ENCODE assay signal across 9 cellular contexts in genomic region chr11:116792869-116793475, GRCh38. TPM values are rescaled to one million over a fixed set of nuclear protein-coding genes. Genes with fewer than 3 reads are reported as not detected.
DNase-seq lines count a peak whose midpoint lies in the region; ATAC-seq and TF ChIP-seq lines count a peak whose summit lies in the region.
"Had no signal": no experiment of that assay in that cellular context is flagged by ENCODE, and none has a peak within 500 bp of the region (broad histone marks: within the 10 kb centered on the region; RNA-seq: fewer than 3 reads in every experiment).

No MANE protein-coding gene starts in this region.

- no peak for ATAC-seq in gastrocnemius medialis
- ATAC-seq: CD8-positive, alpha-beta T cell had no signal

- H3K27me3 ChIP-seq in kidney epithelial cell (ENCODE audit: control insufficient read depth, insufficient read depth, low read length) (peaks cover 2% of the 10 kb centered on the region), uterus (no peaks in the 10 kb centered on the region), gastrocnemius medialis (no peaks in the 10 kb centered on the region)

- no peaks in the 10 kb centered on the region for H3K4me1 ChIP-seq in uterus
- peaks cover 7 to 8% of the 10 kb centered on the region in 2 donors for H3K4me1 ChIP-seq in gastrocnemius medialis

- intact Hi-C loops in uterus (cut with DNase I; ENCODE audit: low total_unique reads) = loop anchor here (10.0 kb wide), 1 partner anchor 432 kb away; no protein-coding TSS in a partner anchor
- intact Hi-C loops in gastrocnemius medialis (cut with DNase I; ENCODE audit: low total_unique reads) = no loop called here
- intact Hi-C loops in posterior vena cava (cut with DNase I) = loop anchor here (5.0 to 10.0 kb wide), 4 partner anchors 39 to 432 kb away; no protein-coding TSS in a partner anchor

- H3K27ac ChIP-seq in uterus = no peak overlapping the region
- no peak overlapping the region for H3K27ac ChIP-seq in gastrocnemius medialis

- H3K4me3 ChIP-seq in kidney epithelial cell (ENCODE audit: low read depth, low read length) (no peak overlapping the region), uterus (no peak overlapping the region), gastrocnemius medialis (no peak overlapping the region)

- H3K36me3 ChIP-seq in kidney epithelial cell (ENCODE audit: control insufficient read depth, insufficient read depth, low read length) (no peaks in the 10 kb centered on the region), uterus (no peaks in the 10 kb centered on the region), gastrocnemius medialis (no peaks in the 10 kb centered on the region)

- TF ChIP-seq POLR2A in uterus (IDR thresholded peaks at IDR 0.05) (no peak), gastrocnemius medialis (IDR thresholded peaks at IDR 0.05) (no peak)

- TF ChIP-seq CTCF in kidney epithelial cell (IDR thresholded peaks at IDR 0.05; ENCODE audit: insufficient read depth, low read length, poor library complexity, severe bottlenecking) (no peak), uterus (IDR thresholded peaks at IDR 0.05) (no peak), gastrocnemius medialis (IDR thresholded peaks at IDR 0.05 in 4 of 5, conservative IDR thresholded peaks at IDR 0.05 in 1 of 5) (no peak)

- H3K9me3 ChIP-seq in uterus = no peaks in the 10 kb centered on the region
- H3K9me3 ChIP-seq in gastrocnemius medialis = no peaks in the 10 kb centered on the region

- in situ Hi-C loops in gastrocnemius medialis (cut with MboI; ENCODE audit: low sequenced_read_pairs in 4 of 4) = loop anchor here in 3 of 4 donors (5.0 to 10.0 kb wide), 2 partner anchors 312 to 314 kb away; no protein-coding TSS in a partner anchor

- peak; percentile 88 for DNase-seq in ELR (ENCODE audit: low read depth)
- peak; percentile 28 for DNase-seq in SW480 (ENCODE audit: low spot score)
- DNase-seq in kidney epithelial cell (ENCODE audit: low read depth) = peak; percentile 18
- DNase-seq in uterus = no peak
- DNase-seq in gastrocnemius medialis = no peak
- no peak for DNase-seq in posterior vena cava (ENCODE audit: low spot score)
- DNase-seq: activated naive CD4-positive, alpha-beta T cell treated with Interleukin-2 at 50 U/mL for 16 hours; CD8-positive, alpha-beta T cell; NCI-H1048 had no signal

RNA-seq across cellular contexts. Expression of gene APOA5, which starts 1.3 kb away (rescaled TPM):
- total RNA-seq in kidney epithelial cell (not detected in 2 replicates), uterus (not detected), gastrocnemius medialis (1 to 10 TPM in 2 of 4 donors, not detected in 2; 1.0 to 2.9 TPM), posterior vena cava (not detected)
- total RNA-seq: CD8-positive, alpha-beta T cell had no signal

RNA-seq across cellular contexts. Expression of gene ZPR1, which starts 5.1 kb away (rescaled TPM):
- 46.9 and 82.1 TPM in 2 replicates for total RNA-seq in kidney epithelial cell
- 10 to 100 TPM in 3 of 4 donors, 1 to 10 TPM in 1; 4.1 to 43.1 (median 22.3) TPM for total RNA-seq in uterus
- total RNA-seq in gastrocnemius medialis = 10 to 100 TPM; 43.3 to 82.5 (median 56.9) TPM
- 10 to 100 TPM; 38.8 to 44.6 TPM for total RNA-seq in posterior vena cava

RNA-seq across cellular contexts. Expression of gene BUD13, which starts 20.2 kb away (rescaled TPM):
- total RNA-seq in kidney epithelial cell (11.4 and 12.1 TPM in 2 replicates), uterus (10 to 100 TPM; 12.1 to 18.7 (median 16.2) TPM), gastrocnemius medialis (10 to 100 TPM in 3 of 4 donors, 1 to 10 TPM in 1; 9.0 to 14.1 (median 12.3) TPM), posterior vena cava (10 to 100 TPM in 1 of 2 donors, 1 to 10 TPM in 1; 9.2 to 10.2 TPM)

RNA-seq across cellular contexts. Expression of gene APOA4, which starts 30.1 kb away (rescaled TPM):
- not detected in 2 replicates for total RNA-seq in kidney epithelial cell
- total RNA-seq in uterus = not detected
- 1 to 10 TPM in 2 of 4 donors, not detected in 2; 2.6 to 3.5 TPM for total RNA-seq in gastrocnemius medialis
- 1 to 10 TPM in 1 of 2 donors, not detected in 1; 2.0 TPM for total RNA-seq in posterior vena cava
- total RNA-seq: CD8-positive, alpha-beta T cell had no signal

RNA-seq across cellular contexts. Expression of gene APOC3, which starts 36.7 kb away (rescaled TPM):
- total RNA-seq in kidney epithelial cell (not detected in 2 replicates), uterus (1 to 10 TPM in 1 of 4 donors, not detected in 3; 1.2 TPM), gastrocnemius medialis (10 to 100 TPM in 2 of 4 donors, not detected in 2; 19.3 to 45.7 TPM), posterior vena cava (not detected)
- total RNA-seq: CD8-positive, alpha-beta T cell had no signal

Comparison
In these comparisons a context has a peak if more than half of its experiments do, and no peak if none do; other contexts are left out.
1. DNase-seq: peak in ELR (single experiment), SW480 (single experiment) and kidney epithelial cell (single experiment); none in uterus (0 of 2), gastrocnemius medialis (0 of 2) and posterior vena cava (single experiment).